In the genomic region with DNA sequence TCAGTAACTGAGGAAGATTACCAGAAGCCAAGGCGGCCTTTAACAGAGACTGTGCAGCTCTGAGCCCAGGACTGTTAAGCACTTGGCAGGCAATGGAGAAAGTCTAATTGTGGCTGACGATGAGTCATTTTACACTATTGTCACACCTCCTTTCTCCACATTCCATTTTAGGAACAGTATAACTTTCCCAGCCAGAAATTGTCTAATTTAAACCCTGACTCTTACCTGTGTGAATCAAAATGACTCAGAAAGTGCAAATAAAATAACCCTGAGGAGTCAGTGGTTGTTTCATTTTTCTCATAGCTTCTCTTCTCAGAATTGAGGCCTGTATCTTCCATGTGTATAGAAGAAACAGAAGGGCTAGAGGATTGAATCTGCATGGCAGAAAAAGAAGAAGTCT, we compare ENCODE assay signal across 10 cellular contexts. TPM values are rescaled to one million over a fixed set of nuclear protein-coding genes. Genes with fewer than 3 reads are reported as not detected.
DNase-seq lines count a peak whose midpoint lies in the region; ATAC-seq, FAIRE-seq and TF ChIP-seq lines count a peak whose summit lies in the region.
"Had no signal": no experiment of that assay in that cellular context is flagged by ENCODE, and none has a peak within 500 bp of the region (broad histone marks: within the 10 kb centered on the region; RNA-seq: fewer than 3 reads in every experiment).

No MANE protein-coding gene starts in this region.

- H3K9me3 Mint-ChIP-seq in astrocyte (ENCODE audit: unreplicated experiment) = peaks cover 4% of the 10 kb centered on the region
- H3K9me3 Mint-ChIP-seq: type B pancreatic cell had no signal

- H4K20me1 ChIP-seq in astrocyte (ENCODE audit: insufficient read depth, low read length) = no peaks in the 10 kb centered on the region

- no peaks in the 10 kb centered on the region for H3K36me3 Mint-ChIP-seq in astrocyte (ENCODE audit: low read depth, unreplicated experiment)
- H3K36me3 Mint-ChIP-seq: type B pancreatic cell had no signal

- H3K9ac ChIP-seq in astrocyte (ENCODE audit: low read length) = no peak overlapping the region

- no peaks in the 10 kb centered on the region for H3K79me2 ChIP-seq in astrocyte (ENCODE audit: insufficient read depth, low read length)

- peaks cover 12% of the 10 kb centered on the region for H3K4me1 ChIP-seq in astrocyte (ENCODE audit: insufficient read depth, low read length)

- no peak overlapping the region for H2AFZ ChIP-seq in astrocyte (ENCODE audit: low read depth, low read length)

- no peaks in the 10 kb centered on the region for H3K36me3 ChIP-seq in astrocyte (ENCODE audit: insufficient read depth, low read length)

- no peak overlapping the region for H3K4me3 Mint-ChIP-seq in astrocyte (ENCODE audit: unreplicated experiment)
- H3K4me3 Mint-ChIP-seq: type B pancreatic cell had no signal

- no peaks in the 10 kb centered on the region for H3K9me3 ChIP-seq in astrocyte (ENCODE audit: insufficient read depth, low read depth, low read length)

- peaks cover 7% of the 10 kb centered on the region for H3K4me1 Mint-ChIP-seq in astrocyte (ENCODE audit: low read depth, unreplicated experiment)

- no peak for FAIRE-seq in astrocyte (lab: Jason Lieb, UNC)

- ATAC-seq in GM18498 (IDR thresholded peaks at IDR 0.05; ENCODE audit: unreplicated experiment) (peak; percentile 58), HG02623 (IDR thresholded peaks at IDR 0.05; ENCODE audit: unreplicated experiment) (peak; percentile 54), sciatic nerve (no peak), GM18909 (IDR thresholded peaks at IDR 0.05; ENCODE audit: poor library complexity, unreplicated experiment) (no peak)

- H3K27ac Mint-ChIP-seq in astrocyte (ENCODE audit: unreplicated experiment) = no peak overlapping the region
- H3K27ac Mint-ChIP-seq: type B pancreatic cell had no signal

- peak overlapping the region; percentile 15 for H3K4me2 ChIP-seq in astrocyte (ENCODE audit: low read length)
- H3K4me2 ChIP-seq: smooth muscle cell had no signal

- intact Hi-C loops in sciatic nerve (cut with DNase I) = no loop called here

- peak; percentile 83 for DNase-seq in astrocyte (ENCODE audit: low read depth)
- DNase-seq in middle frontal gyrus (ENCODE audit: extremely low spot score, low spot score) = peak; percentile 30
- no peak for DNase-seq in HK-2 (ENCODE audit: unreplicated experiment)
- DNase-seq in sciatic nerve (ENCODE audit: low spot score) = no peak
- DNase-seq in NCI-H2081 treated with DMSO at 0.1 percent for 48 hours (lab: John Stamatoyannopoulos, UW) = no peak

- no peak for TF ChIP-seq CTCF in astrocyte (IDR thresholded peaks at IDR 0.05; ENCODE audit: insufficient read depth, low read depth, low read length)

- no peaks in the 10 kb centered on the region for H3K27me3 Mint-ChIP-seq in astrocyte (ENCODE audit: low read depth, unreplicated experiment)
- H3K27me3 Mint-ChIP-seq: type B pancreatic cell had no signal

- H3K4me3 ChIP-seq in astrocyte (ENCODE audit: insufficient read depth, low read depth, low read length) = no peak overlapping the region
- H3K4me3 ChIP-seq: smooth muscle cell had no signal

- peak overlapping the region; percentile 18 for H3K27ac ChIP-seq in astrocyte (ENCODE audit: low read depth, low read length)

- H3K27me3 ChIP-seq in astrocyte (ENCODE audit: insufficient read depth, low read length) = no peaks in the 10 kb centered on the region

RNA-seq across cellular contexts. Expression of a gene that starts 40.0 kb away (rescaled TPM):
- not detected in 2 replicates for total RNA-seq in astrocyte
- not detected for total RNA-seq in sciatic nerve
- total RNA-seq: smooth muscle cell had no signal

RNA-seq across cellular contexts. Expression of a gene that starts 43.4 kb away (rescaled TPM):
- total RNA-seq in astrocyte = 1.2 and 1.4 TPM in 2 replicates
- total RNA-seq in sciatic nerve = not detected

Comparison
In these comparisons a context has a peak if more than half of its experiments do, and no peak if none do; other contexts are left out.
1. ATAC-seq: peak in GM18498 (single experiment) and HG02623 (single experiment); none in sciatic nerve (single experiment) and GM18909 (single experiment).
2. DNase-seq: peak in astrocyte (single experiment) and middle frontal gyrus (single experiment); none in HK-2 (single experiment), sciatic nerve (single experiment) and NCI-H2081 treated with DMSO at 0.1 percent for 48 hours (single experiment).